Comparison of ENCODE assay signal across 1 cellular context in genomic region chr20:6489361-6490154, GRCh38.
TF ChIP-seq lines count a peak whose summit lies in the region.

No MANE protein-coding gene starts in this region.

TF ChIP-seq in HepG2, 621 proteins besides CTCF, POLR2A, EP300 and RAD21 (continued from another document and continues in another):
- TF ChIP-seq DBP (CRISPR knock-in tag; IDR thresholded peaks at IDR 0.05; ENCODE audit: not compliant biosample characterization) (no peak), ZKSCAN1 (IDR thresholded peaks at IDR 0.05; ENCODE audit: low read length) (no peak), ZBTB2 (CRISPR knock-in tag; IDR thresholded peaks at IDR 0.05; ENCODE audit: low read depth) (no peak), TP53 (CRISPR knock-in tag; conservative IDR thresholded peaks at IDR 0.05) (no peak), RFXAP (CRISPR knock-in tag; IDR thresholded peaks at IDR 0.05; ENCODE audit: borderline replicate concordance) (no peak), RERE (CRISPR knock-in tag; IDR thresholded peaks at IDR 0.05; ENCODE audit: low read depth) (no peak), MXI1 (IDR thresholded peaks at IDR 0.05; ENCODE audit: borderline replicate concordance, low read depth, low read length) (no peak), ZNF432 (CRISPR knock-in tag; IDR thresholded peaks at IDR 0.05; ENCODE audit: borderline replicate concordance) (no peak), SMARCE1 (IDR thresholded peaks at IDR 0.05; ENCODE audit: borderline replicate concordance) (no peak), ISL2 (CRISPR knock-in tag; IDR thresholded peaks at IDR 0.05) (no peak), ZBTB10 (CRISPR knock-in tag; IDR thresholded peaks at IDR 0.05; ENCODE audit: borderline replicate concordance) (no peak), ZNF281 (CRISPR knock-in tag; IDR thresholded peaks at IDR 0.05; ENCODE audit: borderline replicate concordance) (no peak), ZNF275 (CRISPR knock-in tag; IDR thresholded peaks at IDR 0.05; ENCODE audit: borderline replicate concordance) (no peak), CENPBD1 (CRISPR knock-in tag; IDR thresholded peaks at IDR 0.05; ENCODE audit: borderline replicate concordance, low read depth) (no peak), FOXM1 (CRISPR knock-in tag; IDR thresholded peaks at IDR 0.05) (no peak), ZNF672 (CRISPR knock-in tag; IDR thresholded peaks at IDR 0.05) (no peak), AGO2 (optimal IDR thresholded peaks at IDR 0.05; ENCODE audit: low read depth, low read length) (no peak), ZNF383 (CRISPR knock-in tag; IDR thresholded peaks at IDR 0.05; ENCODE audit: borderline replicate concordance) (no peak), PHB2 (IDR thresholded peaks at IDR 0.05; ENCODE audit: partially characterized antibody) (no peak), ZNF276 (CRISPR knock-in tag; IDR thresholded peaks at IDR 0.05; ENCODE audit: low read depth) (no peak), HNRNPH1 (optimal IDR thresholded peaks at IDR 0.05; ENCODE audit: low read depth, low read length) (no peak), HNF4G (IDR thresholded peaks at IDR 0.05; ENCODE audit: borderline replicate concordance, low read depth, low read length) (peak; percentile 78), HNF4G (CRISPR knock-in tag; IDR thresholded peaks at IDR 0.05; ENCODE audit: borderline replicate concordance, low read depth) (no peak), KDM2A (CRISPR knock-in tag; IDR thresholded peaks at IDR 0.05; ENCODE audit: borderline replicate concordance, low read depth) (no peak), CEBPG (CRISPR knock-in tag; IDR thresholded peaks at IDR 0.05) (peak; percentile 77), ZNF264 (CRISPR knock-in tag; IDR thresholded peaks at IDR 0.05) (no peak), ZNF563 (CRISPR knock-in tag; IDR thresholded peaks at IDR 0.05) (no peak), ZNF430 (CRISPR knock-in tag; IDR thresholded peaks at IDR 0.05) (no peak), HNRNPLL (IDR thresholded peaks at IDR 0.05; ENCODE audit: low read depth, low read length, poor library complexity, severe bottlenecking) (no peak), ZNF280B (CRISPR knock-in tag; IDR thresholded peaks at IDR 0.05; ENCODE audit: borderline replicate concordance) (no peak), ZSCAN20 (CRISPR knock-in tag; IDR thresholded peaks at IDR 0.05; ENCODE audit: borderline replicate concordance) (no peak), AFF4 (CRISPR knock-in tag; IDR thresholded peaks at IDR 0.05) (no peak), REPIN1 (CRISPR knock-in tag; IDR thresholded peaks at IDR 0.05; ENCODE audit: borderline replicate concordance, low read depth) (no peak), ZNF605 (CRISPR knock-in tag; IDR thresholded peaks at IDR 0.05) (0 out of 2 replicates have a peak, but pooled peaks have one; percentile 20)
